Comparison of ENCODE assay signal across 9 cellular contexts in genomic region chrX:153794897-153795816, GRCh38. TPM values are rescaled to one million over a fixed set of nuclear protein-coding genes. Genes with fewer than 3 reads are reported as not detected.
DNase-seq lines count a peak whose midpoint lies in the region; ATAC-seq and TF ChIP-seq lines count a peak whose summit lies in the region.
"Had no signal": no experiment of that assay in that cellular context is flagged by ENCODE, and none has a peak within 500 bp of the region (broad histone marks: within the 10 kb centered on the region; RNA-seq: fewer than 3 reads in every experiment).

No MANE protein-coding gene starts in this region.

- no peaks in the 10 kb centered on the region for H3K9me3 ChIP-seq in OCI-LY1 (ENCODE audit: low read length)

- no peak for ATAC-seq in GM18858 (IDR thresholded peaks at IDR 0.05; ENCODE audit: unreplicated experiment)

- no peaks in the 10 kb centered on the region for H3K27me3 ChIP-seq in OCI-LY1 (ENCODE audit: insufficient read depth, low read length)

- TF ChIP-seq CTCF in OCI-LY1 (IDR thresholded peaks at IDR 0.05; ENCODE audit: low read length) (no peak), mesothelial cell of epicardium (IDR thresholded peaks at IDR 0.05; ENCODE audit: unreplicated experiment) (no peak)

- H3K36me3 ChIP-seq in OCI-LY1 (ENCODE audit: insufficient read depth, low read length) (peaks cover 40% of the 10 kb centered on the region), urinary bladder (ENCODE audit: insufficient read depth) (peaks cover 2% of the 10 kb centered on the region)

- H3K4me2 ChIP-seq in OCI-LY1 (ENCODE audit: low read length) = peak overlapping the region; percentile 94

- peaks cover 3% of the 10 kb centered on the region for H3K36me3 Mint-ChIP-seq in mesothelial cell of epicardium

- peaks cover 20% of the 10 kb centered on the region for H3K4me1 Mint-ChIP-seq in mesothelial cell of epicardium

- H2AFZ ChIP-seq in OCI-LY1 (ENCODE audit: low read length) = no peak overlapping the region

- H3K27ac ChIP-seq in OCI-LY1 (ENCODE audit: low read depth, low read length, poor library complexity, severe bottlenecking) = peak overlapping the region; percentile 23
- H3K27ac ChIP-seq in cingulate gyrus (ENCODE audit: low read depth, low read length) = peak overlapping the region; percentile 85
- H3K27ac ChIP-seq in urinary bladder (ENCODE audit: low read depth) = peak overlapping the region; percentile 47

- DNase-seq in mesothelial cell of epicardium (ENCODE audit: low spot score in 2 of 2, unreplicated experiment in 2 of 2) (peak in 1 of 2 experiments; percentile 54), cerebellar nuclear complex (lab: John Stamatoyannopoulos, UW) (no peak)
- DNase-seq in NK-92 treated with Interleukin-12 subunit alpha and Interleukin-12 subunit beta, amount 100 ng/mL, for 24 hours (lab: John Stamatoyannopoulos, UW) = no peak

- no peaks in the 10 kb centered on the region for H3K27me3 Mint-ChIP-seq in mesothelial cell of epicardium (ENCODE audit: low read depth)

- H3K4me3 ChIP-seq in GM08714 (ENCODE audit: low read length) = peak overlapping the region; percentile 74
- peak overlapping the region; percentile 77 for H3K4me3 ChIP-seq in OCI-LY1 (ENCODE audit: low read depth, low read length, poor library complexity, severe bottlenecking)
- peak overlapping the region; percentile 79 for H3K4me3 ChIP-seq in urinary bladder (ENCODE audit: low read depth, low read length)

- peak overlapping the region; percentile 89 for H3K4me3 Mint-ChIP-seq in mesothelial cell of epicardium

- peak overlapping the region; percentile 96 for H3K9ac ChIP-seq in OCI-LY1 (ENCODE audit: low read length)

- H3K27ac Mint-ChIP-seq in mesothelial cell of epicardium = peak overlapping the region; percentile 97

- no peaks in the 10 kb centered on the region for H3F3A ChIP-seq in OCI-LY1 (ENCODE audit: insufficient read depth, low read length)

- no peaks in the 10 kb centered on the region for H3K9me2 ChIP-seq in OCI-LY1 (ENCODE audit: low read depth, low read length)

- 4% methylated on average over 47 of the region's 47 CpGs for WGBS in urinary bladder

- H3K4me1 ChIP-seq in OCI-LY1 (ENCODE audit: insufficient read depth, low read length, severe bottlenecking) = peaks cover 25% of the 10 kb centered on the region
- H3K4me1 ChIP-seq in urinary bladder (ENCODE audit: insufficient read depth) = no peaks in the 10 kb centered on the region

- peaks cover 6% of the 10 kb centered on the region; the same call in 1 of the 2 replicates for H3K79me2 ChIP-seq in OCI-LY1 (ENCODE audit: insufficient read depth, low read length)

- no peaks in the 10 kb centered on the region for H4K20me1 ChIP-seq in OCI-LY1 (ENCODE audit: insufficient read depth, low read length)

- H3K9me3 Mint-ChIP-seq in mesothelial cell of epicardium = peaks cover 8% of the 10 kb centered on the region

RNA-seq across cellular contexts. Expression of gene SSR4, which starts 0.7 kb away (rescaled TPM):
- total RNA-seq in mesothelial cell of epicardium (213 to 228 TPM (median 214 TPM) in 3 replicates), urinary bladder (102 TPM)
- polyA plus RNA-seq in urinary bladder = 326 TPM

RNA-seq across cellular contexts. Expression of gene IDH3G, which starts 1.0 kb away (rescaled TPM):
- total RNA-seq in mesothelial cell of epicardium (49.6 to 55.0 TPM (median 53.5 TPM) in 3 replicates), urinary bladder (21.0 TPM)
- polyA plus RNA-seq in urinary bladder = 67.4 TPM

RNA-seq across cellular contexts. Expression of gene SRPK3, which starts 14.3 kb away (rescaled TPM):
- 0.14 to 0.16 TPM in 2 of 3 replicates, not detected in the other for total RNA-seq in mesothelial cell of epicardium
- total RNA-seq in urinary bladder = 4.3 TPM
- polyA plus RNA-seq in urinary bladder = 2.3 TPM
- total RNA-seq: T-helper 1 cell treated with Interleukin-12 subunit alpha and Interleukin-12 subunit beta and Interleukin-4 antibody, amounts not matched to agents 30 ng/mL and 1 ng/mL, for 36 hours had no signal

RNA-seq across cellular contexts. Expression of gene PLXNB3, which starts 31.1 kb away (rescaled TPM):
- 3.6 to 4.3 TPM (median 4.3 TPM) in 3 replicates for total RNA-seq in mesothelial cell of epicardium
- total RNA-seq in urinary bladder = 5.9 TPM
- polyA plus RNA-seq in urinary bladder = 25.8 TPM

RNA-seq across cellular contexts. Expression of gene PDZD4, which starts 35.2 kb away (rescaled TPM):
- total RNA-seq in mesothelial cell of epicardium (6.8 to 8.8 TPM (median 7.6 TPM) in 3 replicates), urinary bladder (6.6 TPM)
- polyA plus RNA-seq in urinary bladder = 28.0 TPM

Comparison
In these comparisons a context has a peak if more than half of its experiments do, and no peak if none do; other contexts are left out.
1. H3K27ac ChIP-seq: peak in every context shown above with its lines; median percentile 85 in cingulate gyrus; 47 in urinary bladder; 23 in OCI-LY1.